Comparison of ENCODE assay signal across 2 cellular contexts in the genomic region with DNA sequence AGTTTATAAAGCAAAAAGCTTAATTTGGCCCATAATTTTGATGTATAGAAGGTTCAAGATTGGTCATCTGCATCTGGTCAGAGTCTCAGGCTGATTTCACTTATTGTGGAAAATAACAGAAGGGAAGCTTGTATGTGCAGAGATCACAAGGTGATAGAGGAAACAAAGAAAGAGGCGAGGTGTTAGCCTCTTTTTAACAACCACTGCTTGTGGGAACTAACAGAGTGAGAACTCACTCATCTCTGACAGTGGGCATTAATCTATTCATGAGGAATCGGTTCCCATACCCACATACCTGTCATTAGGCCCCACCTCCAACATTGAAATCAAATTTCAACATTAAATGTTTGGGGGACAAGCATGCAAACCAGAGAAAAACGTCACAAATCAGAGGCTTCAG.
TF ChIP-seq lines count a peak whose summit lies in the region.

No MANE protein-coding gene starts in this region.

TF ChIP-seq in GM12878, 131 proteins besides CTCF, POLR2A, EP300 and RAD21:
- TF ChIP-seq, protein P1, sequence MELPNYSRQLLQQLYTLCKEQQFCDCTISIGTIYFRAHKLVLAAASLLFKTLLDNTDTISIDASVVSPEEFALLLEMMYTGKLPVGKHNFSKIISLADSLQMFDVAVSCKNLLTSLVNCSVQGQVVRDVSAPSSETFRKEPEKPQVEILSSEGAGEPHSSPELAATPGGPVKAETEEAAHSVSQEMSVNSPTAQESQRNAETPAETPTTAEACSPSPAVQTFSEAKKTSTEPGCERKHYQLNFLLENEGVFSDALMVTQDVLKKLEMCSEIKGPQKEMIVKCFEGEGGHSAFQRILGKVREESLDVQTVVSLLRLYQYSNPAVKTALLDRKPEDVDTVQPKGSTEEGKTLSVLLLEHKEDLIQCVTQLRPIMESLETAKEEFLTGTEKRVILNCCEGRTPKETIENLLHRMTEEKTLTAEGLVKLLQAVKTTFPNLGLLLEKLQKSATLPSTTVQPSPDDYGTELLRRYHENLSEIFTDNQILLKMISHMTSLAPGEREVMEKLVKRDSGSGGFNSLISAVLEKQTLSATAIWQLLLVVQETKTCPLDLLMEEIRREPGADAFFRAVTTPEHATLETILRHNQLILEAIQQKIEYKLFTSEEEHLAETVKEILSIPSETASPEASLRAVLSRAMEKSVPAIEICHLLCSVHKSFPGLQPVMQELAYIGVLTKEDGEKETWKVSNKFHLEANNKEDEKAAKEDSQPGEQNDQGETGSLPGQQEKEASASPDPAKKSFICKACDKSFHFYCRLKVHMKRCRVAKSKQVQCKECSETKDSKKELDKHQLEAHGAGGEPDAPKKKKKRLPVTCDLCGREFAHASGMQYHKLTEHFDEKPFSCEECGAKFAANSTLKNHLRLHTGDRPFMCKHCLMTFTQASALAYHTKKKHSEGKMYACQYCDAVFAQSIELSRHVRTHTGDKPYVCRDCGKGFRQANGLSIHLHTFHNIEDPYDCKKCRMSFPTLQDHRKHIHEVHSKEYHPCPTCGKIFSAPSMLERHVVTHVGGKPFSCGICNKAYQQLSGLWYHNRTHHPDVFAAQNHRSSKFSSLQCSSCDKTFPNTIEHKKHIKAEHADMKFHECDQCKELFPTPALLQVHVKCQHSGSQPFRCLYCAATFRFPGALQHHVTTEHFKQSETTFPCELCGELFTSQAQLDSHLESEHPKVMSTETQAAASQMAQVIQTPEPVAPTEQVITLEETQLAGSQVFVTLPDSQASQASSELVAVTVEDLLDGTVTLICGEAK (IDR thresholded peaks at IDR 0.05; ENCODE audit: borderline replicate concordance): no peak
- TF ChIP-seq MEF2B (IDR thresholded peaks at IDR 0.05; ENCODE audit: partially characterized antibody, poor library complexity, severe bottlenecking): peak; percentile 23
- TF ChIP-seq, protein P2, sequence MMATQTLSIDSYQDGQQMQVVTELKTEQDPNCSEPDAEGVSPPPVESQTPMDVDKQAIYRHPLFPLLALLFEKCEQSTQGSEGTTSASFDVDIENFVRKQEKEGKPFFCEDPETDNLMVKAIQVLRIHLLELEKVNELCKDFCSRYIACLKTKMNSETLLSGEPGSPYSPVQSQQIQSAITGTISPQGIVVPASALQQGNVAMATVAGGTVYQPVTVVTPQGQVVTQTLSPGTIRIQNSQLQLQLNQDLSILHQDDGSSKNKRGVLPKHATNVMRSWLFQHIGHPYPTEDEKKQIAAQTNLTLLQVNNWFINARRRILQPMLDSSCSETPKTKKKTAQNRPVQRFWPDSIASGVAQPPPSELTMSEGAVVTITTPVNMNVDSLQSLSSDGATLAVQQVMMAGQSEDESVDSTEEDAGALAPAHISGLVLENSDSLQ (IDR thresholded peaks at IDR 0.05): 0 out of 2 replicates have a peak, but pooled peaks have one; percentile 19
- peak; percentile 22 to 46; a peak in 2 of 4 replicates for TF ChIP-seq IKZF2 (IDR thresholded peaks at IDR 0.05)
- TF ChIP-seq, protein P3, sequence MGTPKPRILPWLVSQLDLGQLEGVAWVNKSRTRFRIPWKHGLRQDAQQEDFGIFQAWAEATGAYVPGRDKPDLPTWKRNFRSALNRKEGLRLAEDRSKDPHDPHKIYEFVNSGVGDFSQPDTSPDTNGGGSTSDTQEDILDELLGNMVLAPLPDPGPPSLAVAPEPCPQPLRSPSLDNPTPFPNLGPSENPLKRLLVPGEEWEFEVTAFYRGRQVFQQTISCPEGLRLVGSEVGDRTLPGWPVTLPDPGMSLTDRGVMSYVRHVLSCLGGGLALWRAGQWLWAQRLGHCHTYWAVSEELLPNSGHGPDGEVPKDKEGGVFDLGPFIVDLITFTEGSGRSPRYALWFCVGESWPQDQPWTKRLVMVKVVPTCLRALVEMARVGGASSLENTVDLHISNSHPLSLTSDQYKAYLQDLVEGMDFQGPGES (IDR thresholded peaks at IDR 0.05): no peak
- TF ChIP-seq NR2F1 (conservative IDR thresholded peaks at IDR 0.05): peak; percentile 24; the same call in 1 of the 2 replicates
- TF ChIP-seq SMAD1 (IDR thresholded peaks at IDR 0.05; ENCODE audit: low read depth, partially characterized antibody): peak; percentile 29
- TF ChIP-seq MTA2 (IDR thresholded peaks at IDR 0.05; ENCODE audit: low read depth): peak; percentile 64
- no peak for TF ChIP-seq NFXL1 (IDR thresholded peaks at IDR 0.05; ENCODE audit: borderline replicate concordance)
TF ChIP-seq in GM12878: peak in this region for 6.

TF ChIP-seq in H1, 55 proteins besides CTCF, POLR2A, EP300 and RAD21:
- TF ChIP-seq SIX5 (IDR thresholded peaks at IDR 0.05; ENCODE audit: low read depth, low read length) (no peak), YY1 (IDR thresholded peaks at IDR 0.05; ENCODE audit: low read depth, low read length) (no peak), CTBP2 (IDR thresholded peaks at IDR 0.05; ENCODE audit: borderline replicate concordance, insufficient read depth, insufficient read length, low read length) (no peak), CREB1 (IDR thresholded peaks at IDR 0.05) (no peak)
- TF ChIP-seq, protein P4, sequence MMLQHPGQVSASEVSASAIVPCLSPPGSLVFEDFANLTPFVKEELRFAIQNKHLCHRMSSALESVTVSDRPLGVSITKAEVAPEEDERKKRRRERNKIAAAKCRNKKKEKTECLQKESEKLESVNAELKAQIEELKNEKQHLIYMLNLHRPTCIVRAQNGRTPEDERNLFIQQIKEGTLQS (IDR thresholded peaks at IDR 0.05; ENCODE audit: insufficient read depth, low read depth, low read length): no peak
